27 cellular contexts compared by ENCODE assay signal in the genomic region with DNA sequence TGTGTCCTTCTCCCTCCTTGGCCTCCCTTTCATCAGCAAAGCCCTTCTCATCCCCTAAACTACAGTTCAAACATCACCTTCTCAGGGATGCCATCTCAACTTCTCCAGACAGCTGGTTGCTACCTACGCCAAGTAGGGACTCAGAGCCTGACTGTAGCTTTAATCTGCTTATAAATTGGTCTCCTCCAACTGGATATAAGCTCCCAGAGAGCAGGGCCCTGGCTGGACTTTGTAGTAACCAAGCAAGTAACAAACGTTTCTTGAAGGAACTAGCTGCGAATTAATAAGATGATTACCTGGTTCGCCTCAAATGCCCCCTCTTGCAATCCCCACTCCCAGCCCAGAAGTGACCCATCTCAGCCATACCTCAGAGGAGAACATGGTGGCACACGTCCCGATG. TPM values are rescaled to one million over a fixed set of nuclear protein-coding genes. Genes with fewer than 3 reads are reported as not detected.
"Had no signal": no experiment of that assay in that cellular context is flagged by ENCODE, and none has a peak within 500 bp of the region (broad histone marks: within the 10 kb centered on the region; RNA-seq: fewer than 3 reads in every experiment).

No MANE protein-coding gene starts in this region.

- H3K9me3 Mint-ChIP-seq: activated CD4-positive, alpha-beta memory T cell treated with anti-CD3 and anti-CD28 coated beads, Interleukin-2, amount 10 ng/mL, durations not matched to agents 7 days and 5 days; activated naive CD8-positive, alpha-beta T cell treated with anti-CD3 and anti-CD28 coated beads, Interleukin-2, amount 10 ng/mL, durations not matched to agents 7 days and 5 days; memory B cell; natural killer cell treated with Interleukin-12 subunit alpha and Interleukin-12 subunit beta and Interleukin-15 and Interleukin-18, amount 100 ng/mL, for 72 hours had no signal

- H3K27ac Mint-ChIP-seq: activated CD4-positive, alpha-beta memory T cell treated with anti-CD3 and anti-CD28 coated beads, Interleukin-2, amount 10 ng/mL, durations not matched to agents 7 days and 5 days; activated naive CD8-positive, alpha-beta T cell treated with anti-CD3 and anti-CD28 coated beads, Interleukin-2, amount 10 ng/mL, durations not matched to agents 7 days and 5 days; memory B cell; natural killer cell treated with Interleukin-12 subunit alpha and Interleukin-12 subunit beta and Interleukin-15 and Interleukin-18, amount 100 ng/mL, for 72 hours had no signal

- H3K27me3 Mint-ChIP-seq: activated CD4-positive, alpha-beta memory T cell treated with anti-CD3 and anti-CD28 coated beads, Interleukin-2, amount 10 ng/mL, durations not matched to agents 7 days and 5 days; activated naive CD8-positive, alpha-beta T cell treated with anti-CD3 and anti-CD28 coated beads, Interleukin-2, amount 10 ng/mL, durations not matched to agents 7 days and 5 days; memory B cell; natural killer cell treated with Interleukin-12 subunit alpha and Interleukin-12 subunit beta and Interleukin-15 and Interleukin-18, amount 100 ng/mL, for 72 hours had no signal

- H3K4me1 Mint-ChIP-seq: activated CD4-positive, alpha-beta memory T cell treated with anti-CD3 and anti-CD28 coated beads, Interleukin-2, amount 10 ng/mL, durations not matched to agents 7 days and 5 days; activated naive CD8-positive, alpha-beta T cell treated with anti-CD3 and anti-CD28 coated beads, Interleukin-2, amount 10 ng/mL, durations not matched to agents 7 days and 5 days had no signal

- DNase-seq: activated CD4-positive, alpha-beta memory T cell treated with anti-CD3 and anti-CD28 coated beads, Interleukin-2, amount 10 ng/mL, durations not matched to agents 7 days and 5 days; activated CD4-positive, alpha-beta T cell treated with anti-CD3 and anti-CD28 coated beads for 4 hours; activated CD4-positive, CD25-positive, alpha-beta regulatory T cell; activated naive CD4-positive, alpha-beta T cell; activated naive CD8-positive, alpha-beta T cell treated with anti-CD3 and anti-CD28 coated beads, Interleukin-2, amount 10 ng/mL, durations not matched to agents 7 days and 5 days; amniotic stem cell; cerebellar nuclear complex; head of caudate nucleus; hypothalamus; islet precursor cell; left cardiac atrium; pancreas; right cardiac atrium; stimulated activated CD4-positive, alpha-beta T cell treated with anti-CD3 and anti-CD28 coated beads, Interleukin-12 subunit alpha, Interleukin-12 subunit beta, amount 100 ng/mL, for 4 hours; stimulated activated CD4-positive, alpha-beta T cell treated with anti-CD3 and anti-CD28 coated beads, Interleukin-4, amount 100 ng/mL, for 4 hours; stomach; T1000 had no signal

- H3K4me3 Mint-ChIP-seq: activated CD4-positive, alpha-beta memory T cell treated with anti-CD3 and anti-CD28 coated beads, Interleukin-2, amount 10 ng/mL, durations not matched to agents 7 days and 5 days; activated naive CD8-positive, alpha-beta T cell treated with anti-CD3 and anti-CD28 coated beads, Interleukin-2, amount 10 ng/mL, durations not matched to agents 7 days and 5 days; memory B cell; natural killer cell treated with Interleukin-12 subunit alpha and Interleukin-12 subunit beta and Interleukin-15 and Interleukin-18, amount 100 ng/mL, for 72 hours had no signal

- H3K27me3 ChIP-seq: gastroesophageal sphincter, pancreas, stomach, suprapubic skin, tibial nerve had no signal

- H3K9me3 ChIP-seq: gastroesophageal sphincter, pancreas, stomach, suprapubic skin, tibial nerve had no signal

- H3K4me3 ChIP-seq: coronary artery, gastroesophageal sphincter, pancreas, stomach, suprapubic skin, tibial nerve had no signal

- H3K27ac ChIP-seq: coronary artery, gastroesophageal sphincter, pancreas, stomach, suprapubic skin, tibial nerve had no signal

- ATAC-seq: gastroesophageal sphincter; left cardiac atrium; natural killer cell treated with Interleukin-12 subunit alpha and Interleukin-12 subunit beta and Interleukin-15 and Interleukin-18, amount 100 ng/mL, for 72 hours; pancreas; right cardiac atrium; SK-N-SH treated with all-trans-retinoic acid at 6 μM for 48 hours had no signal

- H3K4me1 ChIP-seq: gastroesophageal sphincter, pancreas, stomach, suprapubic skin, tibial nerve had no signal

RNA-seq across cellular contexts. Expression of a gene that starts 45.1 kb away (rescaled TPM):
- total RNA-seq: activated CD4-positive, alpha-beta memory T cell treated with anti-CD3 and anti-CD28 coated beads, Interleukin-2, amount 10 ng/mL, durations not matched to agents 7 days and 5 days; activated naive CD8-positive, alpha-beta T cell treated with anti-CD3 and anti-CD28 coated beads, Interleukin-2, amount 10 ng/mL, durations not matched to agents 7 days and 5 days; lower leg skin; natural killer cell treated with Interleukin-12 subunit alpha and Interleukin-12 subunit beta and Interleukin-15 and Interleukin-18, amount 100 ng/mL, for 72 hours; pancreas; pulmonary artery endothelial cell; skeletal muscle tissue; tibial nerve had no signal
